Comparison of ENCODE assay signal across 31 cellular contexts in the genomic region with DNA sequence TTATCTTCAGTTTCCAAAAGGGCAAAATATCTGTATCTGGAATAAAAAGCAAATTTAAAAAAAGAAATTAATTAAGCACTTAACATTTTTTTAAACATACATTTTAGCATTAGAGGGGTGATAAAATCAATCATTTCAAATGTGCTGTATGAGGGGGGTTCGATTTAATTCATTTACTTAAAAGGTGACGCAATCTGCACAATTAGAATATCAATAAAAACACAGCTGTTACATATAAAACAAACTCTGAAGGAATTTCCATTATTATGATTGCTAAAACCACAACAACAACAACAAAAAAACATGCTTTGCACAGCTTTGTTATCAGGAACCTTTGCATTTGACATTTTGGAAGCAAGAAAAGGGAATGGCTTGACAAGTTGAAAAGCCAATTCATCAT.
"Had no signal": no experiment of that assay in that cellular context is flagged by ENCODE, and none has a peak within 500 bp of the region (broad histone marks: within the 10 kb centered on the region; RNA-seq: fewer than 3 reads in every experiment).

No MANE protein-coding gene starts in this region.

- H3K9me3 ChIP-seq: ascending aorta, breast epithelium, colonic mucosa had no signal

- H3K36me3 ChIP-seq: ascending aorta, breast epithelium, cardiac muscle cell, colonic mucosa, WERI-Rb-1 had no signal

- H3K27ac Mint-ChIP-seq: activated CD4-positive, alpha-beta memory T cell treated with anti-CD3 and anti-CD28 coated beads for 36 hours; activated CD4-positive, alpha-beta T cell treated with anti-CD3 and anti-CD28 coated beads for 36 hours; activated CD4-positive, alpha-beta T cell treated with anti-CD3 and anti-CD28 coated beads, Interleukin-2, amount 10 ng/mL, durations not matched to agents 24 days and 14 days; activated naive CD4-positive, alpha-beta T cell treated with anti-CD3 and anti-CD28 coated beads, Interleukin-2, amount 10 ng/mL, durations not matched to agents 7 days and 5 days; activated naive CD4-positive, alpha-beta T cell treated with anti-CD3 and anti-CD28 coated beads, Interleukin-2, amount 50 U/mL, for 72 hours; activated naive CD8-positive, alpha-beta T cell treated with anti-CD3 and anti-CD28 coated beads, Interleukin-2, amount 10 ng/mL, durations not matched to agents 7 days and 5 days; activated T-cell treated with anti-CD3 and anti-CD28 coated beads, Interleukin-2, amount 50 U/mL, for 24 hours; activated T-cell treated with anti-CD3 and anti-CD28 coated beads, Interleukin-2, amount 50 U/mL, for 72 hours; brain; T-helper 17 cell; T-helper 2 cell treated with Interferon-gamma antibody and Interleukin-4, amounts not matched to agents 5 μg/mL and 100 μg/mL, for 36 hours had no signal

- H3K4me3 Mint-ChIP-seq: activated CD4-positive, alpha-beta memory T cell treated with anti-CD3 and anti-CD28 coated beads for 36 hours; activated CD4-positive, alpha-beta T cell treated with anti-CD3 and anti-CD28 coated beads for 36 hours; activated CD4-positive, alpha-beta T cell treated with anti-CD3 and anti-CD28 coated beads, Interleukin-2, amount 10 ng/mL, durations not matched to agents 24 days and 14 days; activated naive CD4-positive, alpha-beta T cell treated with anti-CD3 and anti-CD28 coated beads, Interleukin-2, amount 10 ng/mL, durations not matched to agents 7 days and 5 days; activated naive CD8-positive, alpha-beta T cell treated with anti-CD3 and anti-CD28 coated beads, Interleukin-2, amount 10 ng/mL, durations not matched to agents 7 days and 5 days; activated T-cell treated with anti-CD3 and anti-CD28 coated beads, Interleukin-2, amount 50 U/mL, for 24 hours; activated T-cell treated with anti-CD3 and anti-CD28 coated beads, Interleukin-2, amount 50 U/mL, for 72 hours; brain; T-helper 17 cell; T-helper 2 cell treated with Interferon-gamma antibody and Interleukin-4, amounts not matched to agents 5 μg/mL and 100 μg/mL, for 36 hours had no signal

- H3K4me3 ChIP-seq: ascending aorta, breast epithelium, cardiac muscle cell, colonic mucosa had no signal

- FAIRE-seq: frontal cortex had no signal

- H3K36me3 Mint-ChIP-seq: activated CD4-positive, alpha-beta memory T cell treated with anti-CD3 and anti-CD28 coated beads for 36 hours; activated naive CD4-positive, alpha-beta T cell treated with anti-CD3 and anti-CD28 coated beads, Interleukin-2, amount 10 ng/mL, durations not matched to agents 7 days and 5 days; activated naive CD4-positive, alpha-beta T cell treated with anti-CD3 and anti-CD28 coated beads, Interleukin-2, amount 50 U/mL, for 72 hours; activated naive CD8-positive, alpha-beta T cell treated with anti-CD3 and anti-CD28 coated beads, Interleukin-2, amount 10 ng/mL, durations not matched to agents 7 days and 5 days; brain had no signal

- ATAC-seq: activated CD4-positive, alpha-beta T cell treated with anti-CD3 and anti-CD28 coated beads for 36 hours; activated naive CD4-positive, alpha-beta T cell treated with anti-CD3 and anti-CD28 coated beads, Interleukin-2, amount 50 U/mL, for 72 hours; activated T-cell treated with anti-CD3 and anti-CD28 coated beads, Interleukin-2, amount 50 U/mL, for 72 hours; esophagus mucosa; T-helper 17 cell had no signal

- H3K4me1 ChIP-seq: ascending aorta, breast epithelium had no signal

- H3K27ac ChIP-seq: ascending aorta, breast epithelium, cardiac muscle cell, colonic mucosa, WERI-Rb-1 had no signal

- H3K27me3 ChIP-seq: ascending aorta, breast epithelium, cardiac muscle cell, colonic mucosa had no signal

- DNase-seq: activated CD4-positive, alpha-beta memory T cell treated with anti-CD3 and anti-CD28 coated beads for 36 hours; activated CD4-positive, alpha-beta T cell treated with anti-CD3 and anti-CD28 coated beads for 36 hours; activated CD4-positive, alpha-beta T cell treated with anti-CD3 and anti-CD28 coated beads, Interleukin-2, amount 10 ng/mL, durations not matched to agents 24 days and 14 days; activated CD4-positive, CD25-positive, alpha-beta regulatory T cell; activated CD4-positive, CD25-positive, alpha-beta regulatory T cell treated with anti-CD3 and anti-CD28 coated beads, Interleukin-2, amount 50 U/mL, for 72 hours; activated CD8-positive, alpha-beta memory T cell treated with anti-CD3 and anti-CD28 coated beads, Interleukin-2, amount 50 U/mL, for 48 hours; activated gamma-delta T cell; activated naive CD4-positive, alpha-beta T cell; activated naive CD4-positive, alpha-beta T cell treated with anti-CD3 and anti-CD28 coated beads, Interleukin-2, amount 10 ng/mL, durations not matched to agents 7 days and 5 days; activated naive CD8-positive, alpha-beta T cell treated with anti-CD3 and anti-CD28 coated beads, Interleukin-2, amount 10 ng/mL, durations not matched to agents 7 days and 5 days; activated T-cell treated with anti-CD3 and anti-CD28 coated beads for 4 hours; activated T-cell treated with anti-CD3 and anti-CD28 coated beads, Interleukin-2, amount 50 U/mL, for 24 hours; activated T-cell treated with anti-CD3 and anti-CD28 coated beads, Interleukin-2, amount 50 U/mL, for 72 hours; central memory CD4-positive, alpha-beta T cell; cerebellar nuclear complex; colonic mucosa; effector CD8-positive, alpha-beta T cell; foreskin fibroblast; head of caudate nucleus; T-helper 1 cell; T-helper 17 cell; T1000; WERI-Rb-1 had no signal

- H3K9me3 Mint-ChIP-seq: activated CD4-positive, alpha-beta memory T cell treated with anti-CD3 and anti-CD28 coated beads for 36 hours; activated T-cell treated with anti-CD3 and anti-CD28 coated beads, Interleukin-2, amount 50 U/mL, for 24 hours; brain; T-helper 2 cell treated with Interferon-gamma antibody and Interleukin-4, amounts not matched to agents 5 μg/mL and 100 μg/mL, for 36 hours had no signal

- H3K27me3 Mint-ChIP-seq: activated CD4-positive, alpha-beta memory T cell treated with anti-CD3 and anti-CD28 coated beads for 36 hours; activated CD4-positive, alpha-beta T cell treated with anti-CD3 and anti-CD28 coated beads, Interleukin-2, amount 10 ng/mL, durations not matched to agents 24 days and 14 days; activated naive CD4-positive, alpha-beta T cell treated with anti-CD3 and anti-CD28 coated beads, Interleukin-2, amount 10 ng/mL, durations not matched to agents 7 days and 5 days; activated T-cell treated with anti-CD3 and anti-CD28 coated beads, Interleukin-2, amount 50 U/mL, for 24 hours; brain had no signal

- H3K4me1 Mint-ChIP-seq: activated CD4-positive, alpha-beta T cell treated with anti-CD3 and anti-CD28 coated beads for 36 hours; activated CD4-positive, alpha-beta T cell treated with anti-CD3 and anti-CD28 coated beads, Interleukin-2, amount 10 ng/mL, durations not matched to agents 24 days and 14 days; activated naive CD4-positive, alpha-beta T cell treated with anti-CD3 and anti-CD28 coated beads, Interleukin-2, amount 10 ng/mL, durations not matched to agents 7 days and 5 days; activated naive CD8-positive, alpha-beta T cell treated with anti-CD3 and anti-CD28 coated beads, Interleukin-2, amount 10 ng/mL, durations not matched to agents 7 days and 5 days; brain had no signal
